1 cellular context compared by ENCODE assay signal in the genomic region with DNA sequence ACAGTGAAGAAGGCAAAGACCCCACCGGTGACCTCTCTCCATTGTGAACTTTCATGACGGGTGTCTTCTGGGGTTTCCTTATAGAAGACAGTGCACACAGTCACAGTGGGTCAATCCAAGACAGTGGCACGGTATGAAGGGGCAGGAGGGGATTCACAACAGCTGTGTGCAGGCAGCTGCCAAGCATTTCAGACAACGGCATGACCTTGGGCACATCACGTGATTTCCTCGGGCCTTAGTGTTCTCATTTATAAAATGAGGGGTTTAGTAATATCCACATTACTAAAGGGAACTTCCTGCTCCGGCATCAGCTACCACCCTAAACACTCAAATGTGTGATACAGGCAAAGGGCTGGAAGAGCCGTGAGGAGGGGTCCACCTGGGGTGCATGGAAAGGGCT.
A peak's percentile ranks its signal among the peaks of the same experiment; 100 is the strongest.
TF ChIP-seq lines count a peak whose summit lies in the region.

No MANE protein-coding gene starts in this region.

TF ChIP-seq in K562, 482 proteins besides CTCF, POLR2A, EP300 and RAD21:
- TF ChIP-seq BHLHE40 (IDR thresholded peaks at IDR 0.05; ENCODE audit: low read length) (no peak), PTRF (tag; IDR thresholded peaks at IDR 0.05) (no peak), IFI16 (CRISPR knock-in tag; IDR thresholded peaks at IDR 0.05) (no peak), CBX5 (IDR thresholded peaks at IDR 0.05; ENCODE audit: borderline replicate concordance, low read depth) (no peak), HDAC3 (IDR thresholded peaks at IDR 0.05; ENCODE audit: borderline replicate concordance, partially characterized antibody) (no peak), RFX5 (IDR thresholded peaks at IDR 0.05; ENCODE audit: low read depth, low read length) (no peak), USF2 (CRISPR knock-in tag; IDR thresholded peaks at IDR 0.05) (0 out of 2 replicates have a peak, but pooled peaks have one; percentile 10), IRF2 (CRISPR knock-in tag; IDR thresholded peaks at IDR 0.05) (no peak), NFE2 (IDR thresholded peaks at IDR 0.05; ENCODE audit: low read depth) (no peak)
- TF ChIP-seq, protein P1, sequence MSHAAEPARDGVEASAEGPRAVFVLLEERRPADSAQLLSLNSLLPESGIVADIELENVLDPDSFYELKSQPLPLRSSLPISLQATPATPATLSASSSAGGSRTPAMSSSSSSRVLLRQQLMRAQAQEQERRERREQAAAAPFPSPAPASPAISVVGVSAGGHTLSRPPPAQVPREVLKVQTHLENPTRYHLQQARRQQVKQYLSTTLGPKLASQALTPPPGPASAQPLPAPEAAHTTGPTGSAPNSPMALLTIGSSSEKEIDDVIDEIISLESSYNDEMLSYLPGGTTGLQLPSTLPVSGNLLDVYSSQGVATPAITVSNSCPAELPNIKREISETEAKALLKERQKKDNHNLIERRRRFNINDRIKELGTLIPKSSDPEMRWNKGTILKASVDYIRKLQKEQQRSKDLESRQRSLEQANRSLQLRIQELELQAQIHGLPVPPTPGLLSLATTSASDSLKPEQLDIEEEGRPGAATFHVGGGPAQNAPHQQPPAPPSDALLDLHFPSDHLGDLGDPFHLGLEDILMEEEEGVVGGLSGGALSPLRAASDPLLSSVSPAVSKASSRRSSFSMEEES (CRISPR knock-in tag; IDR thresholded peaks at IDR 0.05), result peak; percentile 75
